In the genomic region with DNA sequence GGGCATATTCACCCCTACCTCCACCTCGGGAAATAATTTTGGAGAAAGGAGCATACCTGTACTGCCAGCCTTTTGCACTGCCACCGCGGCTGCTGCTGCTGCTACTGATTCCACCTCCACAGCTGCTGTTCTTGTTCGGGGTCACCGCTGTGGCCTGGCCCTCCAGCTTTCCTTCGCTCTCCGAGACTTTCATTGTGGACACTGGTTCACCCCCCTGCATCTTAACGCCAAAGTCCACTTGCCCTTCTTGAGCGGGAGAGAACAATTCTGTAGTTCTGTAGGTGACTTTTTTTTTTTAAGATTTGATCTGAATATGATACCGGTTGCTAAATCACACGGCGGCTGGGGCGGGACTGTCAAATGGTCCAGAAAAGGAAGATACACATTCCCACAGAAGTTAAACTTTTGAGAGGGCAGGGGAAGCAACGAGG, we compare ENCODE assay signal across 1 cellular context.
TF ChIP-seq lines count a peak whose summit lies in the region.

No MANE protein-coding gene starts in this region.

TF ChIP-seq in GM23338, 12 proteins besides CTCF, POLR2A, EP300 and RAD21 (continued from another document):
- TF ChIP-seq, protein P1, sequence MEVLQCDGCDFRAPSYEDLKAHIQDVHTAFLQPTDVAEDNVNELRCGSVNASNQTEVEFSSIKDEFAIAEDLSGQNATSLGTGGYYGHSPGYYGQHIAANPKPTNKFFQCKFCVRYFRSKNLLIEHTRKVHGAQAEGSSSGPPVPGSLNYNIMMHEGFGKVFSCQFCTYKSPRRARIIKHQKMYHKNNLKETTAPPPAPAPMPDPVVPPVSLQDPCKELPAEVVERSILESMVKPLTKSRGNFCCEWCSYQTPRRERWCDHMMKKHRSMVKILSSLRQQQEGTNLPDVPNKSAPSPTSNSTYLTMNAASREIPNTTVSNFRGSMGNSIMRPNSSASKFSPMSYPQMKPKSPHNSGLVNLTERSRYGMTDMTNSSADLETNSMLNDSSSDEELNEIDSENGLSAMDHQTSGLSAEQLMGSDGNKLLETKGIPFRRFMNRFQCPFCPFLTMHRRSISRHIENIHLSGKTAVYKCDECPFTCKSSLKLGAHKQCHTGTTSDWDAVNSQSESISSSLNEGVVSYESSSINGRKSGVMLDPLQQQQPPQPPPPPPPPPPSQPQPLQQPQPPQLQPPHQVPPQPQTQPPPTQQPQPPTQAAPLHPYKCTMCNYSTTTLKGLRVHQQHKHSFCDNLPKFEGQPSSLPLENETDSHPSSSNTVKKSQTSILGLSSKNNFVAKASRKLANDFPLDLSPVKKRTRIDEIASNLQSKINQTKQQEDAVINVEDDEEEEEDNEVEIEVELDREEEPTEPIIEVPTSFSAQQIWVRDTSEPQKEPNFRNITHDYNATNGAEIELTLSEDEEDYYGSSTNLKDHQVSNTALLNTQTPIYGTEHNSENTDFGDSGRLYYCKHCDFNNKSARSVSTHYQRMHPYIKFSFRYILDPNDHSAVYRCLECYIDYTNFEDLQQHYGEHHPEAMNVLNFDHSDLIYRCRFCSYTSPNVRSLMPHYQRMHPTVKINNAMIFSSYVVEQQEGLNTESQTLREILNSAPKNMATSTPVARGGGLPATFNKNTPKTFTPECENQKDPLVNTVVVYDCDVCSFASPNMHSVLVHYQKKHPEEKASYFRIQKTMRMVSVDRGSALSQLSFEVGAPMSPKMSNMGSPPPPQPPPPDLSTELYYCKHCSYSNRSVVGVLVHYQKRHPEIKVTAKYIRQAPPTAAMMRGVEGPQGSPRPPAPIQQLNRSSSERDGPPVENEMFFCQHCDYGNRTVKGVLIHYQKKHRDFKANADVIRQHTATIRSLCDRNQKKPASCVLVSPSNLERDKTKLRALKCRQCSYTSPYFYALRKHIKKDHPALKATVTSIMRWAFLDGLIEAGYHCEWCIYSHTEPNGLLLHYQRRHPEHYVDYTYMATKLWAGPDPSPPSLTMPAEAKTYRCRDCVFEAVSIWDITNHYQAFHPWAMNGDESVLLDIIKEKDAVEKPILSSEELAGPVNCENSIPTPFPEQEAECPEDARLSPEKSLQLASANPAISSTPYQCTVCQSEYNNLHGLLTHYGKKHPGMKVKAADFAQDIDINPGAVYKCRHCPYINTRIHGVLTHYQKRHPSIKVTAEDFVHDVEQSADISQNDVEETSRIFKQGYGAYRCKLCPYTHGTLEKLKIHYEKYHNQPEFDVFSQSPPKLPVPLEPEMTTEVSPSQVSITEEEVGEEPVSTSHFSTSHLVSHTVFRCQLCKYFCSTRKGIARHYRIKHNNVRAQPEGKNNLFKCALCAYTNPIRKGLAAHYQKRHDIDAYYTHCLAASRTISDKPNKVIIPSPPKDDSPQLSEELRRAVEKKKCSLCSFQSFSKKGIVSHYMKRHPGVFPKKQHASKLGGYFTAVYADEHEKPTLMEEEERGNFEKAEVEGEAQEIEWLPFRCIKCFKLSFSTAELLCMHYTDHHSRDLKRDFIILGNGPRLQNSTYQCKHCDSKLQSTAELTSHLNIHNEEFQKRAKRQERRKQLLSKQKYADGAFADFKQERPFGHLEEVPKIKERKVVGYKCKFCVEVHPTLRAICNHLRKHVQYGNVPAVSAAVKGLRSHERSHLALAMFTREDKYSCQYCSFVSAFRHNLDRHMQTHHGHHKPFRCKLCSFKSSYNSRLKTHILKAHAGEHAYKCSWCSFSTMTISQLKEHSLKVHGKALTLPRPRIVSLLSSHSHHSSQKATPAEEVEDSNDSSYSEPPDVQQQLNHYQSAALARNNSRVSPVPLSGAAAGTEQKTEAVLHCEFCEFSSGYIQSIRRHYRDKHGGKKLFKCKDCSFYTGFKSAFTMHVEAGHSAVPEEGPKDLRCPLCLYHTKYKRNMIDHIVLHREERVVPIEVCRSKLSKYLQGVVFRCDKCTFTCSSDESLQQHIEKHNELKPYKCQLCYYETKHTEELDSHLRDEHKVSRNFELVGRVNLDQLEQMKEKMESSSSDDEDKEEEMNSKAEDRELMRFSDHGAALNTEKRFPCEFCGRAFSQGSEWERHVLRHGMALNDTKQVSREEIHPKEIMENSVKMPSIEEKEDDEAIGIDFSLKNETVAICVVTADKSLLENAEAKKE (CRISPR knock-in tag; IDR thresholded peaks at IDR 0.05) = no peak
- TF ChIP-seq ZNF114 (CRISPR knock-in tag; IDR thresholded peaks at IDR 0.05) (no peak), ZNF331 (CRISPR knock-in tag; IDR thresholded peaks at IDR 0.05; ENCODE audit: low read depth) (no peak), JUNB (IDR thresholded peaks at IDR 0.05; ENCODE audit: unreplicated experiment) (no peak), STAT1 (IDR thresholded peaks at IDR 0.05; ENCODE audit: unreplicated experiment) (no peak)
